Comparison of ENCODE assay signal across 1 cellular context in genomic region chr10:119080521-119081259, GRCh38.
TF ChIP-seq lines count a peak whose summit lies in the region.

Gene EIF3A (minus strand): TSS chr10:119080817. CDS start chr10:119080676, 141 bp downstream.

TF ChIP-seq in GM12878, 131 proteins besides CTCF, POLR2A, EP300 and RAD21 (continued from another document and continues in another):
- TF ChIP-seq PBX3 (IDR thresholded peaks at IDR 0.05; ENCODE audit: insufficient replicate concordance, low read depth, low read length) (no peak), CHD4 (IDR thresholded peaks at IDR 0.05) (no peak), IKZF2 (IDR thresholded peaks at IDR 0.05) (peak; percentile 40 to 59; a peak in 3 of 4 replicates), TCF3 (IDR thresholded peaks at IDR 0.05; ENCODE audit: borderline replicate concordance, insufficient read depth, low read depth, low read length) (no peak), NR2C1 (IDR thresholded peaks at IDR 0.05) (no peak), MTA3 (IDR thresholded peaks at IDR 0.05; ENCODE audit: borderline replicate concordance, low read length) (no peak), SIN3A (IDR thresholded peaks at IDR 0.05; ENCODE audit: low read depth, low read length) (no peak), ESRRA (IDR thresholded peaks at IDR 0.05; ENCODE audit: low read length) (no peak), NBN (IDR thresholded peaks at IDR 0.05) (peak; percentile 72), TAF1 (IDR thresholded peaks at IDR 0.05; ENCODE audit: borderline replicate concordance, low read depth, low read length) (peak; percentile 100), YBX1 (IDR thresholded peaks at IDR 0.05) (no peak), RB1 (IDR thresholded peaks at IDR 0.05; ENCODE audit: borderline replicate concordance) (no peak), BCL11A (IDR thresholded peaks at IDR 0.05; ENCODE audit: low read depth, low read length) (no peak), YY1 (IDR thresholded peaks at IDR 0.05; ENCODE audit: low read depth, low read length) (peak; percentile 62), HDAC2 (IDR thresholded peaks at IDR 0.05) (no peak), NFXL1 (IDR thresholded peaks at IDR 0.05; ENCODE audit: borderline replicate concordance) (no peak), CHD2 (IDR thresholded peaks at IDR 0.05; ENCODE audit: borderline replicate concordance, low read depth, low read length) (no peak), HSF1 (IDR thresholded peaks at IDR 0.05; ENCODE audit: low read depth, low read length) (no peak), NRF1 (conservative IDR thresholded peaks at IDR 0.05; ENCODE audit: low read depth, low read length) (peak; percentile 23; the same call in 1 of the 2 replicates), ZZZ3 (IDR thresholded peaks at IDR 0.05; ENCODE audit: control insufficient read depth, insufficient read length, low read depth) (no peak), RAD51 (IDR thresholded peaks at IDR 0.05) (peak; percentile 89), SIX5 (IDR thresholded peaks at IDR 0.05; ENCODE audit: low read depth, low read length, severe bottlenecking) (no peak), CREB1 (IDR thresholded peaks at IDR 0.05; ENCODE audit: low read depth) (peak; percentile 86), SREBF2 (IDR thresholded peaks at IDR 0.05; ENCODE audit: low read length) (no peak), PML (IDR thresholded peaks at IDR 0.05; ENCODE audit: low read length) (peak; percentile 88), IRF5 (IDR thresholded peaks at IDR 0.05; ENCODE audit: borderline replicate concordance) (no peak), ZNF207 (IDR thresholded peaks at IDR 0.05; ENCODE audit: borderline replicate concordance) (no peak), TCF7 (IDR thresholded peaks at IDR 0.05; ENCODE audit: borderline replicate concordance) (no peak), RELA (IDR thresholded peaks at IDR 0.05; ENCODE audit: borderline replicate concordance, partially characterized antibody) (peak; percentile 34), HCFC1 (IDR thresholded peaks at IDR 0.05; ENCODE audit: low read length) (no peak), TCF12 (IDR thresholded peaks at IDR 0.05; ENCODE audit: low read depth, low read length) (peak; percentile 71), EZH2 (IDR thresholded peaks at IDR 0.05; ENCODE audit: borderline replicate concordance, control insufficient read depth, low read depth, low read length) (no peak), SMAD1 (IDR thresholded peaks at IDR 0.05; ENCODE audit: low read depth, partially characterized antibody) (peak; percentile 75), JUNB (IDR thresholded peaks at IDR 0.05) (no peak), SKIL (IDR thresholded peaks at IDR 0.05; ENCODE audit: low read depth, poor library complexity, severe bottlenecking) (no peak), RELB (IDR thresholded peaks at IDR 0.05; ENCODE audit: low read depth) (peak; percentile 66; the same call in 1 of the 2 replicates), EGR1 (IDR thresholded peaks at IDR 0.05; ENCODE audit: borderline replicate concordance in 1 of 2, low read depth in 2 of 2, low read length in 2 of 2) (peak in 1 of 2 experiments; percentile 93; a peak in 1 of 3 replicates), GATAD2B (conservative IDR thresholded peaks at IDR 0.05; ENCODE audit: low read depth) (peak; percentile 9), ZBTB40 (IDR thresholded peaks at IDR 0.05; ENCODE audit: borderline replicate concordance) (no peak; the same call in 1 of the 2 replicates), FOXM1 (IDR thresholded peaks at IDR 0.05; ENCODE audit: low read depth, low read length) (no peak), PRDM15 (CRISPR knock-in tag; IDR thresholded peaks at IDR 0.05) (peak; percentile 22; the same call in 1 of the 2 replicates), ZBTB4 (CRISPR knock-in tag; IDR thresholded peaks at IDR 0.05) (no peak), POLR2AphosphoS2 (IDR thresholded peaks at IDR 0.05; ENCODE audit: low read depth, low read length) (peak; percentile 88), JUND (IDR thresholded peaks at IDR 0.05; ENCODE audit: low read depth, low read length) (no peak), NR2F1 (conservative IDR thresholded peaks at IDR 0.05) (no peak; the same call in 1 of the 2 replicates), LARP7 (IDR thresholded peaks at IDR 0.05) (no peak)
